In genomic region chr5:163565492-163565891, GRCh38 we compare ENCODE assay signal across 9 cellular contexts.
A peak's percentile ranks its signal among the peaks of the same experiment; 100 is the strongest.
DNase-seq lines count a peak whose midpoint lies in the region; ATAC-seq, FAIRE-seq and TF ChIP-seq lines count a peak whose summit lies in the region.
"Had no signal": no experiment of that assay in that cellular context is flagged by ENCODE, and none has a peak within 500 bp of the region (broad histone marks: within the 10 kb centered on the region; RNA-seq: fewer than 3 reads in every experiment).

No MANE protein-coding gene starts in this region.

- H2BK12ac ChIP-seq in neuronal stem cell (ENCODE audit: low read length), result no peak overlapping the region

- H3K4me2 ChIP-seq in neuronal stem cell (ENCODE audit: insufficient read depth, low read length, poor library complexity, severe bottlenecking), result peak overlapping the region; percentile 63

- no peak overlapping the region for H3K14ac ChIP-seq in neuronal stem cell (ENCODE audit: low read length)

- peaks cover 36% of the 10 kb centered on the region for H3K27me3 Mint-ChIP-seq in endodermal cell (ENCODE audit: insufficient read depth)

- 4 to 12% methylated on average over 3 to 11 of the region's 11 CpGs for WGBS in endodermal cell (ENCODE audit: insufficient coverage in 1 of 2, insufficient read length in 1 of 2), 2 experiments
- no CpG with 5 or more reads among the region's 11 CpGs for WGBS in neuronal stem cell (ENCODE audit: extremely low coverage in 2 of 2, insufficient read length in 2 of 2, insufficient replicate concordance in 1 of 2), 2 donors

- H4K91ac ChIP-seq in neuronal stem cell (ENCODE audit: low read depth, low read length, poor library complexity), result no peak overlapping the region

- H3K4me3 ChIP-seq in endodermal cell (ENCODE audit: low read length), result peak overlapping the region; percentile 78
- H3K4me3 ChIP-seq in neuronal stem cell (ENCODE audit: low read length in 2 of 2), result peak overlapping the region; percentile 27 to 68
- H3K4me3 ChIP-seq: SK-N-MC had no signal

- DNase-seq in M059J (ENCODE audit: low read depth), result peak; percentile 24
- peak; percentile 78 for DNase-seq in endodermal cell
- DNase-seq in neuronal stem cell (ENCODE audit: low spot score), result no peak
- DNase-seq in frontal cortex (ENCODE audit: low spot score in 2 of 2), result no peak
- no peak for DNase-seq in occipital lobe (lab: John Stamatoyannopoulos, UW)
- DNase-seq in activated effector memory CD4-positive, alpha-beta T cell treated with Interleukin-2 at 50 U/mL for 16 hours, result no peak
- no peak for DNase-seq in SHP77 (lab: John Stamatoyannopoulos, UW)

- no peak overlapping the region for H3K27ac Mint-ChIP-seq in endodermal cell

- peaks cover 30% of the 10 kb centered on the region for H3K4me1 Mint-ChIP-seq in endodermal cell

- H3K4me1 ChIP-seq in endodermal cell (ENCODE audit: control insufficient read depth, insufficient read depth, low read length) (peaks cover 3% of the 10 kb centered on the region), neuronal stem cell (ENCODE audit: control insufficient read depth in 2 of 2, insufficient read depth in 1 of 2, low read depth in 1 of 2, low read length in 2 of 2) (peaks cover 10 to 15% of the 10 kb centered on the region in 2 donors)

- no peaks in the 10 kb centered on the region for H3K79me1 ChIP-seq in neuronal stem cell (ENCODE audit: low read depth, low read length)

- H2AK5ac ChIP-seq in neuronal stem cell (ENCODE audit: low read depth, low read length), result no peak overlapping the region

- H3K27me3 ChIP-seq in endodermal cell (ENCODE audit: control insufficient read depth, insufficient read depth, low read length, poor library complexity, severe bottlenecking) (peaks cover 42% of the 10 kb centered on the region), neuronal stem cell (ENCODE audit: control insufficient read depth in 3 of 3, insufficient read depth in 3 of 3, low read depth in 1 of 3, low read length in 3 of 3) (peaks cover 0 to 37% (median 22%) of the 10 kb centered on the region in 3 experiments)

- H3K18ac ChIP-seq in neuronal stem cell (ENCODE audit: low read length), result no peak overlapping the region

- TF ChIP-seq CTCF in endodermal cell (conservative IDR thresholded peaks at IDR 0.05), result no peak

- H3K36me3 ChIP-seq in endodermal cell (ENCODE audit: control insufficient read depth, insufficient read depth, low read length) (no peaks in the 10 kb centered on the region), neuronal stem cell (replicated peaks in 1 of 2; ENCODE audit: control insufficient read depth in 2 of 2, insufficient read depth in 2 of 2, low read length in 2 of 2) (no peaks in the 10 kb centered on the region)

- H4K8ac ChIP-seq in neuronal stem cell (ENCODE audit: low read depth, low read length), result no peak overlapping the region

- H3K4me3 Mint-ChIP-seq in endodermal cell, result peak overlapping the region; percentile 50

- no peak overlapping the region for H3K23ac ChIP-seq in neuronal stem cell (ENCODE audit: low read depth, low read length, poor library complexity)

- H3K27ac ChIP-seq in endodermal cell (ENCODE audit: low read depth, low read length) (no peak overlapping the region), neuronal stem cell (replicated peaks; ENCODE audit: low read length) (no peak overlapping the region)
- H3K27ac ChIP-seq: SK-N-MC had no signal

- H3K4ac ChIP-seq in neuronal stem cell (ENCODE audit: low read length), result no peak overlapping the region

- H2BK15ac ChIP-seq in neuronal stem cell (ENCODE audit: low read length), result no peak overlapping the region

- H2BK5ac ChIP-seq in neuronal stem cell (ENCODE audit: low read length), result no peak overlapping the region

- H3K36me3 Mint-ChIP-seq in endodermal cell (ENCODE audit: low read depth), result no peaks in the 10 kb centered on the region

- H3K9ac ChIP-seq in endodermal cell (ENCODE audit: extremely low read depth, low read length, poor library complexity, severe bottlenecking), result no peak overlapping the region
- H3K9ac ChIP-seq in neuronal stem cell (ENCODE audit: low read depth, low read length, poor library complexity), result no peak overlapping the region

- FAIRE-seq in frontal cortex (lab: Jason Lieb, UNC), result no peak

- ATAC-seq in GM18907 (IDR thresholded peaks at IDR 0.05; ENCODE audit: unreplicated experiment), result peak; percentile 2

- H2AFZ ChIP-seq in neuronal stem cell (ENCODE audit: low read length), result peak overlapping the region; percentile 84

- H2BK120ac ChIP-seq in neuronal stem cell (ENCODE audit: low read depth, low read length), result no peak overlapping the region

- H3K9me3 Mint-ChIP-seq in endodermal cell, result no peaks in the 10 kb centered on the region

- H3K9me3 ChIP-seq in endodermal cell (ENCODE audit: control insufficient read depth, low read length) (no peaks in the 10 kb centered on the region), neuronal stem cell (replicated peaks in 1 of 2; ENCODE audit: control insufficient read depth in 2 of 2, insufficient read depth in 1 of 2, low read depth in 1 of 2, low read length in 2 of 2) (no peaks in the 10 kb centered on the region)

Comparison
In these comparisons a context has a peak if more than half of its experiments do, and no peak if none do; other contexts are left out.
1. DNase-seq: peak in M059J (single experiment) and endodermal cell (single experiment); none in neuronal stem cell (single experiment), frontal cortex (0 of 2), occipital lobe (single experiment), activated effector memory CD4-positive, alpha-beta T cell treated with Interleukin-2 at 50 U/mL for 16 hours (single experiment) and SHP77 (0 of 2).